Comparison of ENCODE assay signal across 18 cellular contexts in the genomic region with DNA sequence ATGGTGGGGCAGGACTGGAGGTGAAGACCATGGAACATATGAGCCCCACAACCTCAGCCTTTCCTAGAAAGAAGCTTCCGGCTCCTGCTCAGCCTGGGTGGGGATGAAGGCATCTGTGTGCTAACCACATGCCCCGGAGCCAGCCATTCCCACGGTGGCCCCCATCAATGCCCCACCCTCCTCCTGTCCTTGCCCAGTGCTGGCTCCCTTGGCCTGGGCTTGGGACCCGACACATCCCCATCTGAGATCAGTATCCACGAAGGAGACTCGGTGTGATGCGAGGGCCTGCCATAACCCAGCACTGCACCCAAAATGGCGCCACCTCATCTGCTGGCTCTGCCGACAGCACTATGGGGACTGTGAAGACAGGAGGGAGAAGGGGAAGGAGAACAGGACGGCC. TPM values are rescaled to one million over a fixed set of nuclear protein-coding genes. Genes with fewer than 3 reads are reported as not detected.
DNase-seq lines count a peak whose midpoint lies in the region; ATAC-seq, FAIRE-seq and TF ChIP-seq lines count a peak whose summit lies in the region.
"Had no signal": no experiment of that assay in that cellular context is flagged by ENCODE, and none has a peak within 500 bp of the region (broad histone marks: within the 10 kb centered on the region; RNA-seq: fewer than 3 reads in every experiment).

No MANE protein-coding gene starts in this region.

- H3K4me1 Mint-ChIP-seq in astrocyte (ENCODE audit: low read depth, unreplicated experiment) (peaks cover 32% of the 10 kb centered on the region), osteocyte (ENCODE audit: unreplicated experiment) (peaks cover 78% of the 10 kb centered on the region), type B pancreatic cell (ENCODE audit: unreplicated experiment) (peaks cover 48% of the 10 kb centered on the region)

- DNase-seq in astrocyte (ENCODE audit: low read depth): no peak
- peak; percentile 4 for DNase-seq in hepatic stellate cell (ENCODE audit: low spot score)
- peak; percentile 81 for DNase-seq in osteocyte (ENCODE audit: extremely low spot score, unreplicated experiment)
- no peak for DNase-seq in type B pancreatic cell (ENCODE audit: extremely low spot score, unreplicated experiment)
- no peak for DNase-seq in NCI-H187 (lab: John Stamatoyannopoulos, UW)
- DNase-seq in stimulated activated CD4-positive, alpha-beta T cell treated with anti-CD3 and anti-CD28 coated beads, Interleukin-4, amount 100 ng/mL, for 4 hours: no peak
- DNase-seq: activated CD8-positive, alpha-beta memory T cell treated with anti-CD3 and anti-CD28 coated beads, Interleukin-2, amount 50 U/mL, for 4 hours; activated naive CD4-positive, alpha-beta T cell; CD4-positive, alpha-beta T cell; HFFc6; naive thymus-derived CD4-positive, alpha-beta T cell; NCI-H1694; NCI-H510A had no signal

- H3K9me3 Mint-ChIP-seq in astrocyte (ENCODE audit: unreplicated experiment) (no peaks in the 10 kb centered on the region), osteocyte (ENCODE audit: unreplicated experiment) (no peaks in the 10 kb centered on the region), type B pancreatic cell (no peaks in the 10 kb centered on the region)
- H3K9me3 Mint-ChIP-seq: CD4-positive, alpha-beta T cell; HFFc6; stimulated activated naive CD8-positive, alpha-beta T cell treated with anti-CD3 and anti-CD28 coated beads, Interleukin-15, Interleukin-2, amounts not matched to agents 100 ng/mL and 50 ng/mL, for 24 hours had no signal

- H4K20me1 ChIP-seq in astrocyte (ENCODE audit: insufficient read depth, low read length): no peaks in the 10 kb centered on the region

- H3K27me3 ChIP-seq in astrocyte (ENCODE audit: insufficient read depth, low read length): no peaks in the 10 kb centered on the region

- TF ChIP-seq CTCF in astrocyte (IDR thresholded peaks at IDR 0.05; ENCODE audit: insufficient read depth, low read depth, low read length) (no peak), osteocyte (IDR thresholded peaks at IDR 0.05) (no peak), type B pancreatic cell (conservative IDR thresholded peaks at IDR 0.05) (no peak)

- no peak overlapping the region for H3K4me2 ChIP-seq in astrocyte (ENCODE audit: low read length)
- H3K4me2 ChIP-seq: PC-9 had no signal

- no peak overlapping the region for H3K27ac ChIP-seq in astrocyte (ENCODE audit: low read depth, low read length)
- H3K27ac ChIP-seq: PC-9 had no signal

- ATAC-seq in GM21390 (IDR thresholded peaks at IDR 0.05; ENCODE audit: unreplicated experiment): no peak
- ATAC-seq: GM12878; naive thymus-derived CD4-positive, alpha-beta T cell had no signal

- H3K79me2 ChIP-seq in astrocyte (ENCODE audit: insufficient read depth, low read length): no peaks in the 10 kb centered on the region

- no peak for FAIRE-seq in astrocyte (lab: Jason Lieb, UNC)
- FAIRE-seq: GM12878 had no signal

- H3K9me3 ChIP-seq in astrocyte (ENCODE audit: insufficient read depth, low read depth, low read length): no peaks in the 10 kb centered on the region

- H3K27ac Mint-ChIP-seq in astrocyte (ENCODE audit: unreplicated experiment): peak overlapping the region; percentile 41
- H3K27ac Mint-ChIP-seq in osteocyte (ENCODE audit: unreplicated experiment): peak overlapping the region; percentile 85
- H3K27ac Mint-ChIP-seq in type B pancreatic cell: peak overlapping the region; percentile 72
- H3K27ac Mint-ChIP-seq: CD4-positive, alpha-beta T cell; HFFc6; naive thymus-derived CD4-positive, alpha-beta T cell; stimulated activated naive CD8-positive, alpha-beta T cell treated with anti-CD3 and anti-CD28 coated beads, Interleukin-15, Interleukin-2, amounts not matched to agents 100 ng/mL and 50 ng/mL, for 24 hours had no signal

- no peak overlapping the region for H3K9ac ChIP-seq in astrocyte (ENCODE audit: low read length)

- no peaks in the 10 kb centered on the region for H3K36me3 ChIP-seq in astrocyte (ENCODE audit: insufficient read depth, low read length)

- H3K27me3 Mint-ChIP-seq in astrocyte (ENCODE audit: low read depth, unreplicated experiment): no peaks in the 10 kb centered on the region
- no peaks in the 10 kb centered on the region for H3K27me3 Mint-ChIP-seq in osteocyte (ENCODE audit: unreplicated experiment)
- H3K27me3 Mint-ChIP-seq in type B pancreatic cell: no peaks in the 10 kb centered on the region
- H3K27me3 Mint-ChIP-seq: CD4-positive, alpha-beta T cell; stimulated activated naive CD8-positive, alpha-beta T cell treated with anti-CD3 and anti-CD28 coated beads, Interleukin-15, Interleukin-2, amounts not matched to agents 100 ng/mL and 50 ng/mL, for 24 hours had no signal

- no peak overlapping the region for H2AFZ ChIP-seq in astrocyte (ENCODE audit: low read depth, low read length)
- H2AFZ ChIP-seq: PC-9 had no signal

- H3K4me3 ChIP-seq in astrocyte (ENCODE audit: insufficient read depth, low read depth, low read length): no peak overlapping the region
- H3K4me3 ChIP-seq: GM12878, PC-9 had no signal

- peaks cover 51% of the 10 kb centered on the region for H3K4me1 ChIP-seq in astrocyte (ENCODE audit: insufficient read depth, low read length)

- H3K4me3 Mint-ChIP-seq in astrocyte (ENCODE audit: unreplicated experiment) (no peak overlapping the region), osteocyte (ENCODE audit: unreplicated experiment) (no peak overlapping the region), type B pancreatic cell (peak overlapping the region; percentile 45)
- H3K4me3 Mint-ChIP-seq: brain; CD4-positive, alpha-beta T cell; HFFc6; stimulated activated naive CD8-positive, alpha-beta T cell treated with anti-CD3 and anti-CD28 coated beads, Interleukin-15, Interleukin-2, amounts not matched to agents 100 ng/mL and 50 ng/mL, for 24 hours had no signal

- H3K36me3 Mint-ChIP-seq in astrocyte (ENCODE audit: low read depth, unreplicated experiment) (no peaks in the 10 kb centered on the region), osteocyte (ENCODE audit: unreplicated experiment) (no peaks in the 10 kb centered on the region), type B pancreatic cell (no peaks in the 10 kb centered on the region)
- H3K36me3 Mint-ChIP-seq: brain; naive thymus-derived CD4-positive, alpha-beta T cell had no signal

RNA-seq across cellular contexts. Expression of a gene that starts 16.5 kb away (rescaled TPM):
- total RNA-seq in astrocyte: 184 and 188 TPM in 2 replicates
- total RNA-seq in osteocyte: 316 and 358 TPM in 2 replicates
- 56.9 and 71.0 TPM in 2 replicates for total RNA-seq in type B pancreatic cell (ENCODE audit: low replicate concordance)

Comparison
In these comparisons a context has a peak if more than half of its experiments do, and no peak if none do; other contexts are left out.
1. DNase-seq: peak in hepatic stellate cell (single experiment) and osteocyte (single experiment); none in astrocyte (single experiment), type B pancreatic cell (single experiment), NCI-H187 (0 of 2) and stimulated activated CD4-positive, alpha-beta T cell treated with anti-CD3 and anti-CD28 coated beads, Interleukin-4, amount 100 ng/mL, for 4 hours (0 of 2).
2. Peak in every context shown above with its lines, with median percentiles within 50 percentile points of each other: H3K27ac Mint-ChIP-seq.